ENCODE assay signal across 21 cellular contexts in genomic region chr4:181905708-181906107, GRCh38.
DNase-seq lines count a peak whose midpoint lies in the region; ATAC-seq, FAIRE-seq and TF ChIP-seq lines count a peak whose summit lies in the region.
"Had no signal": no experiment of that assay in that cellular context is flagged by ENCODE, and none has a peak within 500 bp of the region (broad histone marks: within the 10 kb centered on the region; RNA-seq: fewer than 3 reads in every experiment).

No MANE protein-coding gene starts in this region.

- intact Hi-C loops in HepG2 (cut with micrococcal nuclease; ENCODE audit: unreplicated experiment) = no loop called here
- intact Hi-C loops in right lobe of liver (cut with DNase I) = no loop called here
- intact Hi-C loops in K562 (cut with micrococcal nuclease) = no loop called here
- intact Hi-C loops in mucosa of descending colon (cut with DNase I, micrococcal nuclease) = no loop called here

- H2AFZ ChIP-seq in HepG2 (ENCODE audit: low read length) = no peak overlapping the region
- no peak overlapping the region for H2AFZ ChIP-seq in K562 (ENCODE audit: low read depth, low read length)

- FAIRE-seq in HepG2 (lab: Jason Lieb, UNC) (no peak), K562 (lab: Jason Lieb, UNC) (no peak)
- FAIRE-seq: D721Med, G401.6, GM12892, GM18507 had no signal

- TF ChIP-seq POLR2A in HepG2 (IDR thresholded peaks at IDR 0.05; ENCODE audit: insufficient read depth in 1 of 2, low read depth in 2 of 2, low read length in 2 of 2) (no peak), right lobe of liver (IDR thresholded peaks at IDR 0.05) (no peak), K562 (conservative IDR thresholded peaks at IDR 0.05) (no peak)

- H3K9me1 ChIP-seq in K562 (ENCODE audit: control insufficient read depth, insufficient read depth, low read length) = no peaks in the 10 kb centered on the region

- H3K4me2 ChIP-seq in HepG2 (ENCODE audit: low read depth, low read length) = no peak overlapping the region
- no peak overlapping the region for H3K4me2 ChIP-seq in K562 (ENCODE audit: insufficient read depth, low read length)
- H3K4me2 ChIP-seq: BLaER1 treated with 17β-estradiol and CSF1 and Interleukin-3, amounts not matched to agents 10 nM and 100 nM had no signal

- 0% methylated on average over 4 of the region's 4 CpGs for WGBS in HepG2 (ENCODE audit: low lambda C conversion rate)
- 49% methylated on average over 4 of the region's 4 CpGs for WGBS in right lobe of liver (ENCODE audit: insufficient coverage, low coverage, low lambda C conversion rate, missing lambda C conversion rate)
- 0% methylated on average over 4 of the region's 4 CpGs for WGBS in K562 (ENCODE audit: insufficient coverage, low coverage, missing lambda C conversion rate)

- no peaks in the 10 kb centered on the region for H3K79me2 ChIP-seq in HepG2 (ENCODE audit: insufficient read depth, low read length)
- no peaks in the 10 kb centered on the region for H3K79me2 ChIP-seq in K562 (ENCODE audit: control insufficient read depth, insufficient read depth, low read length)

- TF ChIP-seq RAD21 in HepG2 (CRISPR knock-in tag; IDR thresholded peaks at IDR 0.05) = no peak
- no peak for TF ChIP-seq RAD21 in K562 (CRISPR knock-in tag; conservative IDR thresholded peaks at IDR 0.05 in 1 of 2, IDR thresholded peaks at IDR 0.05 in 1 of 2)

- H3K36me3 ChIP-seq in HepG2 (replicated peaks in 1 of 2; ENCODE audit: control insufficient read depth in 1 of 2, insufficient read depth in 2 of 2, low read length in 2 of 2) (no peaks in the 10 kb centered on the region), right lobe of liver (no peaks in the 10 kb centered on the region), K562 (ENCODE audit: control insufficient read depth, insufficient read depth, low read length) (no peaks in the 10 kb centered on the region), mucosa of descending colon (ENCODE audit: low read depth) (no peaks in the 10 kb centered on the region)
- H3K36me3 ChIP-seq: BLaER1 treated with 17β-estradiol and CSF1 and Interleukin-3, amounts not matched to agents 10 nM and 100 nM had no signal

- no peaks in the 10 kb centered on the region for H4K20me1 ChIP-seq in HepG2 (ENCODE audit: insufficient read depth, low read length)
- no peaks in the 10 kb centered on the region for H4K20me1 ChIP-seq in K562 (replicated peaks; ENCODE audit: control insufficient read depth, insufficient read depth, low read length)
- H4K20me1 ChIP-seq: BLaER1 treated with 17β-estradiol and CSF1 and Interleukin-3, amounts not matched to agents 10 nM and 100 nM had no signal

- no peak for TF ChIP-seq CTCF in HepG2 (CRISPR knock-in tag; IDR thresholded peaks at IDR 0.05)
- TF ChIP-seq CTCF in right lobe of liver (IDR thresholded peaks at IDR 0.05) = no peak
- no peak for TF ChIP-seq CTCF in K562 (IDR thresholded peaks at IDR 0.05 in 2 of 3, conservative IDR thresholded peaks at IDR 0.05 in 1 of 3; ENCODE audit: insufficient read depth in 2 of 3, low read depth in 1 of 3, low read length in 3 of 3)
- TF ChIP-seq CTCF in mucosa of descending colon (IDR thresholded peaks at IDR 0.05) = no peak

- in situ Hi-C loops in HepG2 (cut with HindIII; ENCODE audit: extremely low pct_ligation_motif_present, low pct_unique_long_range_greater_than_20kb) = no loop called here
- in situ Hi-C loops in K562 (cut with MboI) = no loop called here

- CTCF ChIA-PET in HepG2 (lab: Yijun Ruan, JAX; ENCODE audit: low intra/inter-chr PET ratio, low total read pairs) (no interaction called here), K562 (lab: Yijun Ruan, JAX; ENCODE audit: low intra/inter-chr PET ratio) (no interaction called here)

- H3K4me3 ChIP-seq in HepG2 (replicated peaks in 1 of 3; ENCODE audit: insufficient read depth in 1 of 3, low read depth in 2 of 3, low read length in 3 of 3) = no peak overlapping the region
- no peak overlapping the region for H3K4me3 ChIP-seq in right lobe of liver
- no peak overlapping the region for H3K4me3 ChIP-seq in K562
- no peak overlapping the region for H3K4me3 ChIP-seq in mucosa of descending colon
- H3K4me3 ChIP-seq: BLaER1 treated with 17β-estradiol and CSF1 and Interleukin-3, amounts not matched to agents 10 nM and 100 nM had no signal

- TF ChIP-seq EP300 in HepG2 (IDR thresholded peaks at IDR 0.05; ENCODE audit: low read depth in 2 of 2, low read length in 2 of 2) (no peak), HepG2 (CRISPR knock-in tag; IDR thresholded peaks at IDR 0.05; ENCODE audit: borderline replicate concordance) (no peak), K562 (IDR thresholded peaks at IDR 0.05; ENCODE audit: low read length) (no peak)

- H3K4me1 ChIP-seq in HepG2 (ENCODE audit: insufficient read depth, low read length) (no peaks in the 10 kb centered on the region), right lobe of liver (no peaks in the 10 kb centered on the region), K562 (replicated peaks in 1 of 2; ENCODE audit: control insufficient read depth in 2 of 2, insufficient read depth in 2 of 2, low read length in 2 of 2) (no peaks in the 10 kb centered on the region), mucosa of descending colon (ENCODE audit: low read depth) (no peaks in the 10 kb centered on the region)
- H3K4me1 ChIP-seq: BLaER1 treated with 17β-estradiol and CSF1 and Interleukin-3, amounts not matched to agents 10 nM and 100 nM; Caco-2 had no signal

- no peak overlapping the region for H3K27ac ChIP-seq in HepG2 (ENCODE audit: extremely low read length, insufficient read depth, low read length)
- no peak overlapping the region for H3K27ac ChIP-seq in right lobe of liver
- H3K27ac ChIP-seq in K562 (ENCODE audit: extremely low read depth, low read depth, low read length) = no peak overlapping the region
- H3K27ac ChIP-seq: 22Rv1; BLaER1 treated with 17β-estradiol and CSF1 and Interleukin-3, amounts not matched to agents 10 nM and 100 nM; C4-2B had no signal

- POLR2A ChIA-PET in HepG2 (lab: Yijun Ruan, JAX) (no interaction called here), K562 (lab: Yijun Ruan, JAX) (no interaction called here)

- H3K9me3 ChIP-seq in HepG2 (ENCODE audit: low read length) = no peaks in the 10 kb centered on the region; the same call in 1 of the 2 replicates
- H3K9me3 ChIP-seq in right lobe of liver = no peaks in the 10 kb centered on the region
- no peaks in the 10 kb centered on the region for H3K9me3 ChIP-seq in K562 (replicated peaks; ENCODE audit: control insufficient read depth, insufficient read depth, low read depth, low read length)
- H3K9me3 ChIP-seq in mucosa of descending colon = no peaks in the 10 kb centered on the region
- H3K9me3 ChIP-seq: Caco-2 had no signal

- no TSS peak for BruUV-seq in HepG2 (replicated peaks; lab: Mats Ljungman, UMichigan)
- no TSS peak for BruUV-seq in K562 (replicated peaks; lab: Mats Ljungman, UMichigan)

- ATAC-seq in HepG2 (no peak), right lobe of liver (no peak), K562 (no peak), mucosa of descending colon (no peak)
- ATAC-seq: CD8-positive, alpha-beta T cell had no signal

- H3K27me3 ChIP-seq in HepG2 (ENCODE audit: control insufficient read depth in 1 of 2, insufficient read depth in 2 of 2, low read length in 2 of 2) (no peaks in the 10 kb centered on the region), right lobe of liver (no peaks in the 10 kb centered on the region), K562 (ENCODE audit: control insufficient read depth in 2 of 2, insufficient read depth in 2 of 2, low read length in 2 of 2) (no peaks in the 10 kb centered on the region)
- H3K27me3 ChIP-seq: BLaER1 treated with 17β-estradiol and CSF1 and Interleukin-3, amounts not matched to agents 10 nM and 100 nM had no signal

- no peak for DNase-seq in HepG2 (ENCODE audit: low spot score)
- no peak for DNase-seq in right lobe of liver
- peak; percentile 52 for DNase-seq in SK-N-DZ (ENCODE audit: low spot score)
- DNase-seq in K562 (ENCODE audit: extremely low read depth in 1 of 4, low spot score in 3 of 4) = no peak
- DNase-seq in NCI-H1694 (lab: John Stamatoyannopoulos, UW) = no peak
- no peak for DNase-seq in mucosa of descending colon
- DNase-seq in stimulated activated CD4-positive, alpha-beta T cell treated with anti-CD3 and anti-CD28 coated beads, Interleukin-4, amount 100 ng/mL, for 24 hours = no peak
- DNase-seq: ACHN; Caco-2; Calu3; CD4-positive, alpha-beta T cell; CD8-positive, alpha-beta T cell; DMS79 treated with DMSO at 0.1 percent for 48 hours; GF-D8 had no signal

- H3K9ac ChIP-seq in HepG2 (ENCODE audit: insufficient read depth, low read depth, low read length) = no peak overlapping the region
- H3K9ac ChIP-seq in K562 (ENCODE audit: insufficient read depth in 1 of 2, low read depth in 2 of 2, low read length in 2 of 2) = no peak overlapping the region
- H3K9ac ChIP-seq: BLaER1 treated with 17β-estradiol and CSF1 and Interleukin-3, amounts not matched to agents 10 nM and 100 nM had no signal

TF ChIP-seq in HepG2, 621 proteins besides CTCF, POLR2A, EP300 and RAD21 (continues in another document):
- no peak for TF ChIP-seq ZSCAN29 (CRISPR knock-in tag; conservative IDR thresholded peaks at IDR 0.05)
- peak; percentile 85 to 95 for TF ChIP-seq MAFK (conservative IDR thresholded peaks at IDR 0.05 in 1 of 2, IDR thresholded peaks at IDR 0.05 in 1 of 2; ENCODE audit: low read length in 2 of 2)

TF ChIP-seq in K562, 482 proteins besides CTCF, POLR2A, EP300 and RAD21:
- TF ChIP-seq MAFF (IDR thresholded peaks at IDR 0.05; ENCODE audit: low read length) = peak; percentile 55
- peak; percentile 62; the same call in 1 of the 2 replicates for TF ChIP-seq ZNF316 (IDR thresholded peaks at IDR 0.05)
- peak; percentile 76 for TF ChIP-seq MAFK (IDR thresholded peaks at IDR 0.05; ENCODE audit: low read length)
- no peak for TF ChIP-seq SPI1 (IDR thresholded peaks at IDR 0.05; ENCODE audit: borderline replicate concordance, low read depth, low read length)
- TF ChIP-seq PHF8 (IDR thresholded peaks at IDR 0.05; ENCODE audit: borderline replicate concordance, low read length) = no peak
- peak; percentile 45 for TF ChIP-seq MAFG (tag; conservative IDR thresholded peaks at IDR 0.05)
- TF ChIP-seq C11orf30 (IDR thresholded peaks at IDR 0.05; ENCODE audit: low read depth) = peak; percentile 17; the same call in 1 of the 2 replicates
TF ChIP-seq in K562: peak in this region for 5.

Comparison
In these comparisons a context has a peak if more than half of its experiments do, and no peak if none do; other contexts are left out.
1. Of the 241 proteins assayed by ChIP-seq in both HepG2 and K562: peak only in HepG2: none; only in K562: MAFG; in both: MAFF and MAFK; in neither: 238.